ENCODE assay signal across 1 cellular context in genomic region chr11:75133976-75134375, GRCh38.
TF ChIP-seq lines count a peak whose summit lies in the region.

No MANE protein-coding gene starts in this region.

TF ChIP-seq in GM23338, 12 proteins besides CTCF, POLR2A, EP300 and RAD21 (continued from another document):
- TF ChIP-seq REST (IDR thresholded peaks at IDR 0.05; ENCODE audit: unreplicated experiment) (no peak), ZNF462 (CRISPR knock-in tag; IDR thresholded peaks at IDR 0.05) (no peak), STAT1 (IDR thresholded peaks at IDR 0.05; ENCODE audit: unreplicated experiment) (no peak), ZNF114 (CRISPR knock-in tag; IDR thresholded peaks at IDR 0.05) (no peak), NANOG (IDR thresholded peaks at IDR 0.05; ENCODE audit: borderline replicate concordance) (no peak), EZH2 (IDR thresholded peaks at IDR 0.05; ENCODE audit: low read depth, unreplicated experiment) (no peak), CREB1 (CRISPR knock-in tag; IDR thresholded peaks at IDR 0.05; ENCODE audit: low read depth) (no peak), ETS1 (IDR thresholded peaks at IDR 0.05) (no peak), ZNF331 (CRISPR knock-in tag; IDR thresholded peaks at IDR 0.05; ENCODE audit: low read depth) (no peak)
